ENCODE assay signal across 8 cellular contexts in genomic region chr2:200810252-200810650, GRCh38. TPM values are rescaled to one million over a fixed set of nuclear protein-coding genes. Genes with fewer than 3 reads are reported as not detected.
DNase-seq lines count a peak whose midpoint lies in the region; ATAC-seq and TF ChIP-seq lines count a peak whose summit lies in the region.

No MANE protein-coding gene starts in this region.

- TF ChIP-seq CTCF in fibroblast of lung (conservative IDR thresholded peaks at IDR 0.05 in 1 of 2, IDR thresholded peaks at IDR 0.05 in 1 of 2; ENCODE audit: low read depth in 1 of 2, low read length in 2 of 2): no peak

- ATAC-seq in GM18520 (IDR thresholded peaks at IDR 0.05; ENCODE audit: unreplicated experiment) (no peak), HG02870 (IDR thresholded peaks at IDR 0.05; ENCODE audit: unreplicated experiment) (no peak)

- peak overlapping the region; percentile 99 for H3K27ac ChIP-seq in fibroblast of lung (ENCODE audit: insufficient read depth, low read length)

- H4K20me1 ChIP-seq in fibroblast of lung (ENCODE audit: control insufficient read depth, extremely low read depth, insufficient read depth, low read length): peaks cover 5% of the 10 kb centered on the region

- peak; percentile 74 for DNase-seq in EL
- peak; percentile 36 for DNase-seq in RPMI7951 (ENCODE audit: low read depth)
- peak; percentile 87 to 97 for DNase-seq in fibroblast of lung (ENCODE audit: low read depth in 2 of 2)
- DNase-seq in putamen (ENCODE audit: low spot score): peak; percentile 4
- DNase-seq in stimulated activated CD4-positive, alpha-beta T cell treated with anti-CD3 and anti-CD28 coated beads, Interleukin-4, amount 100 ng/mL, for 4 hours: no peak
- DNase-seq in superior temporal gyrus (ENCODE audit: extremely low spot score): no peak

- H3K27me3 ChIP-seq in fibroblast of lung (ENCODE audit: control insufficient read depth, insufficient read depth, low read length): no peaks in the 10 kb centered on the region

- H3K9ac ChIP-seq in fibroblast of lung (ENCODE audit: insufficient read depth, low read length): peak overlapping the region; percentile 20

- H3K4me1 ChIP-seq in fibroblast of lung (ENCODE audit: control insufficient read depth, extremely low read depth, insufficient read depth, low read length): peaks cover 9% of the 10 kb centered on the region

- no peaks in the 10 kb centered on the region for H3K9me3 ChIP-seq in fibroblast of lung (ENCODE audit: control insufficient read depth, insufficient read depth, low read depth, low read length)

- peaks cover 35% of the 10 kb centered on the region for H3K79me2 ChIP-seq in fibroblast of lung (ENCODE audit: control insufficient read depth, insufficient read depth, low read length)

- peak overlapping the region; percentile 57 to 89 (median 78) for H3K4me3 ChIP-seq in fibroblast of lung (replicated peaks in 1 of 4; ENCODE audit: control extremely low read depth in 1 of 4, insufficient read depth in 1 of 4, low read depth in 3 of 4, low read length in 4 of 4)

- no peak overlapping the region for H2AFZ ChIP-seq in fibroblast of lung (ENCODE audit: low read length)

- peaks cover 3% of the 10 kb centered on the region for H3K36me3 ChIP-seq in fibroblast of lung (ENCODE audit: control insufficient read depth, insufficient read depth, low read length)

- H3K4me2 ChIP-seq in fibroblast of lung (ENCODE audit: extremely low read depth, insufficient read depth, low read length): peak overlapping the region; percentile 99

RNA-seq across cellular contexts. Expression of gene BZW1, which starts 1.5 kb away (rescaled TPM):
- total RNA-seq in RPMI7951 (2014; rRNA removed; shearing (Covaris generic)): 961 and 986 TPM in 2 replicates
- total RNA-seq in fibroblast of lung: 425 and 429 TPM in 2 replicates
- 296 and 325 TPM in 2 replicates for polyA plus RNA-seq in fibroblast of lung
- 318 and 372 TPM in 2 replicates for polyA plus RNA-seq in fibroblast of lung (2012)
- 154 and 241 TPM in 2 replicates for polyA minus RNA-seq in fibroblast of lung (ENCODE audit: low replicate concordance)

RNA-seq across cellular contexts. Expression of gene CLK1, which starts 54.2 kb away (rescaled TPM):
- total RNA-seq in RPMI7951 (2014; rRNA removed; shearing (Covaris generic)): 78.1 and 106 TPM in 2 replicates
- total RNA-seq in fibroblast of lung: 68.5 and 76.8 TPM in 2 replicates
- polyA plus RNA-seq in fibroblast of lung: 44.1 and 104 TPM in 2 replicates
- 21.9 and 50.5 TPM in 2 replicates for polyA plus RNA-seq in fibroblast of lung (2012)
- polyA minus RNA-seq in fibroblast of lung (ENCODE audit: low replicate concordance): 2.6 and 3.7 TPM in 2 replicates

Comparison
In these comparisons a context has a peak if more than half of its experiments do, and no peak if none do; other contexts are left out.
1. DNase-seq: peak in EL (single experiment), RPMI7951 (single experiment), fibroblast of lung (2 of 2) and putamen (single experiment); none in stimulated activated CD4-positive, alpha-beta T cell treated with anti-CD3 and anti-CD28 coated beads, Interleukin-4, amount 100 ng/mL, for 4 hours (0 of 2) and superior temporal gyrus (single experiment).